Comparison of ENCODE assay signal across 8 cellular contexts in genomic region chr21:41610042-41610839, GRCh38.
A peak's percentile ranks its signal among the peaks of the same experiment; 100 is the strongest.
DNase-seq lines count a peak whose midpoint lies in the region; ATAC-seq and TF ChIP-seq lines count a peak whose summit lies in the region.

No MANE protein-coding gene starts in this region.

- no peaks in the 10 kb centered on the region for H3K9me3 ChIP-seq in iPS DF 6.9 (ENCODE audit: control insufficient read depth, insufficient read depth, low read length)

- H3K27me3 ChIP-seq in iPS DF 6.9 (ENCODE audit: control insufficient read depth, insufficient read depth, low read length) = no peaks in the 10 kb centered on the region

- H3K27ac ChIP-seq in 22Rv1 = no peak overlapping the region
- H3K27ac ChIP-seq in iPS DF 6.9 (ENCODE audit: low read length) = no peak overlapping the region

- peaks cover 45 to 50% of the 10 kb centered on the region in 2 donors for H3K27me3 Mint-ChIP-seq in stimulated activated naive B cell treated with anti-CD40 and anti-IgM and Interleukin-4, amounts not matched to agents 10 μg/mL and 1 μg/mL and 100 μg/mL, for 72 hours

- ATAC-seq in stimulated activated naive B cell treated with anti-CD40 and anti-IgM and Interleukin-4, amounts not matched to agents 10 μg/mL and 1 μg/mL and 100 μg/mL, for 72 hours (replicated peaks) = peak; percentile 58 to 71
- ATAC-seq in HG03442 (IDR thresholded peaks at IDR 0.05; ENCODE audit: unreplicated experiment) (no peak), GM18868 (IDR thresholded peaks at IDR 0.05; ENCODE audit: unreplicated experiment) (no peak)

- H3K4me3 ChIP-seq in iPS DF 6.9 (ENCODE audit: low read length) = no peak overlapping the region

- peak; percentile 12 for DNase-seq in G401 (ENCODE audit: low spot score)
- DNase-seq in NCI-H345 treated with DMSO at 0.1 percent for 48 hours (lab: John Stamatoyannopoulos, UW; ENCODE audit: unreplicated experiment) = peak; percentile 7
- peak; percentile 43 for DNase-seq in amniotic epithelial cell (ENCODE audit: low read depth)
- peak; percentile 64 for DNase-seq in iPS DF 6.9 (ENCODE audit: low read depth, low spot score)
- DNase-seq in stimulated activated naive B cell treated with anti-CD40 and anti-IgM and Interleukin-4, amounts not matched to agents 10 μg/mL and 1 μg/mL and 100 μg/mL, for 72 hours = peak; percentile 13

- H3K36me3 ChIP-seq in iPS DF 6.9 (ENCODE audit: control insufficient read depth, insufficient read depth, low read length) = no peaks in the 10 kb centered on the region

- no CpG with 5 or more reads among the region's 20 CpGs for WGBS in iPS DF 6.9 (ENCODE audit: insufficient coverage, insufficient read length)

- peaks cover 4% of the 10 kb centered on the region; the same call in 1 of the 2 replicates for H3K4me1 ChIP-seq in iPS DF 6.9 (ENCODE audit: control insufficient read depth, insufficient read depth, low read length)

- H3K27ac Mint-ChIP-seq in stimulated activated naive B cell treated with anti-CD40 and anti-IgM and Interleukin-4, amounts not matched to agents 10 μg/mL and 1 μg/mL and 100 μg/mL, for 72 hours = no peak overlapping the region

- no peak overlapping the region for H3K4me3 Mint-ChIP-seq in stimulated activated naive B cell treated with anti-CD40 and anti-IgM and Interleukin-4, amounts not matched to agents 10 μg/mL and 1 μg/mL and 100 μg/mL, for 72 hours

- in situ Hi-C loops in G401 (cut with HindIII; ENCODE audit: low sequenced_read_pairs) = no loop called here

- no peaks in the 10 kb centered on the region for H3K4me1 Mint-ChIP-seq in stimulated activated naive B cell treated with anti-CD40 and anti-IgM and Interleukin-4, amounts not matched to agents 10 μg/mL and 1 μg/mL and 100 μg/mL, for 72 hours

- peak; percentile 95 for TF ChIP-seq CTCF in 22Rv1 (IDR thresholded peaks at IDR 0.05)

- no peaks in the 10 kb centered on the region for H3K9me3 Mint-ChIP-seq in stimulated activated naive B cell treated with anti-CD40 and anti-IgM and Interleukin-4, amounts not matched to agents 10 μg/mL and 1 μg/mL and 100 μg/mL, for 72 hours

- H3K36me3 Mint-ChIP-seq in stimulated activated naive B cell treated with anti-CD40 and anti-IgM and Interleukin-4, amounts not matched to agents 10 μg/mL and 1 μg/mL and 100 μg/mL, for 72 hours = no peaks in the 10 kb centered on the region

Comparison
In these comparisons a context has a peak if more than half of its experiments do, and no peak if none do; other contexts are left out.
1. DNase-seq: peak in every context shown above with its lines; median percentile 64 in iPS DF 6.9; 43 in amniotic epithelial cell; 13 in stimulated activated naive B cell treated with anti-CD40 and anti-IgM and Interleukin-4, amounts not matched to agents 10 μg/mL and 1 μg/mL and 100 μg/mL, for 72 hours; 12 in G401; 7 in NCI-H345 treated with DMSO at 0.1 percent for 48 hours.
2. ATAC-seq: peak in stimulated activated naive B cell treated with anti-CD40 and anti-IgM and Interleukin-4, amounts not matched to agents 10 μg/mL and 1 μg/mL and 100 μg/mL, for 72 hours (2 of 2); none in HG03442 (single experiment) and GM18868 (single experiment).